ENCODE assay signal across 8 cellular contexts in genomic region chr19:7393934-7394508, GRCh38. TPM values are rescaled to one million over a fixed set of nuclear protein-coding genes. Genes with fewer than 3 reads are reported as not detected.
DNase-seq lines count a peak whose midpoint lies in the region; ATAC-seq and TF ChIP-seq lines count a peak whose summit lies in the region.

No MANE protein-coding gene starts in this region.

- H3K9me3 ChIP-seq in colonic mucosa: no peaks in the 10 kb centered on the region

- POLR2A ChIA-PET in AG04449 (lab: Yijun Ruan, JAX): interaction anchor here (1.2 kb wide), 1 partner anchor 128 kb away, joined by 3 read pairs; the partner anchor contains the start of gene MCOLN1
- POLR2A ChIA-PET in naive thymus-derived CD8-positive, alpha-beta T cell (lab: Charles Lee): interaction anchor here (0.8 to 5.2 kb wide), 6 partner anchors 10 to 49 kb away, joined by 3 to 40 read pairs (median 6); partner anchors contain the start of gene ARHGEF18

- DNase-seq in AG04449 (ENCODE audit: low read depth, low spot score): no peak
- no peak for DNase-seq in colonic mucosa
- DNase-seq in naive thymus-derived CD8-positive, alpha-beta T cell: no peak
- no peak for DNase-seq in GM20000 (ENCODE audit: low spot score)
- DNase-seq in germinal center (ENCODE audit: low spot score): no peak

- peaks cover 21% of the 10 kb centered on the region for H3K79me2 ChIP-seq in KMS-11 (ENCODE audit: insufficient read depth, low read depth)

- H3K36me3 ChIP-seq in KMS-11 (ENCODE audit: insufficient read depth) (no peaks in the 10 kb centered on the region), colonic mucosa (no peaks in the 10 kb centered on the region)

- peak overlapping the region; percentile 79; the same call in 1 of the 2 replicates for H2AFZ ChIP-seq in KMS-11 (ENCODE audit: low read depth)

- peaks cover 0 to 66% (median 9%) of the 10 kb centered on the region in 3 donors for H3K36me3 Mint-ChIP-seq in naive thymus-derived CD8-positive, alpha-beta T cell

- no peaks in the 10 kb centered on the region for H3K9me3 Mint-ChIP-seq in naive thymus-derived CD8-positive, alpha-beta T cell

- no peaks in the 10 kb centered on the region for H3K27me3 Mint-ChIP-seq in naive thymus-derived CD8-positive, alpha-beta T cell

- H3K4me1 ChIP-seq in KMS-11 (ENCODE audit: low read depth, poor library complexity, severe bottlenecking): peaks cover 7% of the 10 kb centered on the region
- no peaks in the 10 kb centered on the region for H3K4me1 ChIP-seq in colonic mucosa

- CTCF ChIA-PET in AG04449 (lab: Yijun Ruan, JAX): interaction anchor here (1.3 to 3.2 kb wide), 3 partner anchors 13 to 245 kb away, joined by 3 to 29 read pairs (median 4); no protein-coding TSS in a partner anchor

- H3K4me3 ChIP-seq in AG04449 (ENCODE audit: low read depth, low read length) (peak overlapping the region; percentile 90), KMS-11 (IDR thresholded peaks at IDR 0.05; ENCODE audit: insufficient read depth, low read depth, low read length) (no peak overlapping the region), colonic mucosa (peak overlapping the region; percentile 92)

- H4K20me1 ChIP-seq in KMS-11 (ENCODE audit: insufficient read depth): no peaks in the 10 kb centered on the region

- H3K4me2 ChIP-seq in KMS-11: peak overlapping the region; percentile 37; the same call in 1 of the 2 replicates

- no peak overlapping the region for H3K27ac ChIP-seq in KMS-11
- H3K27ac ChIP-seq in colonic mucosa: no peak overlapping the region

- H3K9ac ChIP-seq in KMS-11 (no peak overlapping the region), colonic mucosa (ENCODE audit: low read depth in 2 of 2, low read length in 2 of 2) (peak overlapping the region; percentile 89 to 97)

- peak overlapping the region; percentile 68 to 93 (median 84) for H3K4me3 Mint-ChIP-seq in naive thymus-derived CD8-positive, alpha-beta T cell

- ATAC-seq in naive thymus-derived CD8-positive, alpha-beta T cell: no peak
- ATAC-seq in GM21717 (IDR thresholded peaks at IDR 0.05; ENCODE audit: unreplicated experiment) (no peak), HG03135 (IDR thresholded peaks at IDR 0.05; ENCODE audit: unreplicated experiment) (no peak)

- H3K27me3 ChIP-seq in KMS-11 (ENCODE audit: insufficient read depth, low read depth): 0 out of 2 replicates have a peak, but pooled peaks cover 4% of the 10 kb centered on the region
- no peaks in the 10 kb centered on the region for H3K27me3 ChIP-seq in colonic mucosa

- H3K4me1 Mint-ChIP-seq in naive thymus-derived CD8-positive, alpha-beta T cell: peaks cover 17 to 58% (median 42%) of the 10 kb centered on the region in 4 donors

- peak overlapping the region; percentile 67 to 93 (median 82) for H3K27ac Mint-ChIP-seq in naive thymus-derived CD8-positive, alpha-beta T cell

- intact Hi-C loops in colonic mucosa (cut with DNase I): no loop called here

- TF ChIP-seq CTCF in AG04449 (IDR thresholded peaks at IDR 0.05; ENCODE audit: insufficient read depth, low read length, missing control alignments): no peak
- no peak for TF ChIP-seq CTCF in KMS-11 (conservative IDR thresholded peaks at IDR 0.05; ENCODE audit: low read depth, low read length)
- no peak for TF ChIP-seq CTCF in colonic mucosa (IDR thresholded peaks at IDR 0.05)
- TF ChIP-seq CTCF in GM20000 (IDR thresholded peaks at IDR 0.05; ENCODE audit: extremely low read depth, missing control alignments): no peak

RNA-seq across cellular contexts. Expression of gene ARHGEF18, which starts 45.3 kb away (rescaled TPM):
- 100 to 1,000 TPM in 1 of 2 donors, 10 to 100 TPM in 1; 89.9 to 144 TPM for total RNA-seq in colonic mucosa
- total RNA-seq in naive thymus-derived CD8-positive, alpha-beta T cell: 100 to 1,000 TPM; 118 to 140 TPM
- polyA plus RNA-seq in naive thymus-derived CD8-positive, alpha-beta T cell: 10 to 100 TPM in 1 of 3 donors, 1 to 10 TPM in 2; 3.2 to 10.6 (median 5.6) TPM
